In genomic region chr19:4294389-4294788, GRCh38 we compare ENCODE assay signal across 24 cellular contexts. TPM values are rescaled to one million over a fixed set of nuclear protein-coding genes. Genes with fewer than 3 reads are reported as not detected.
"Had no signal": no experiment of that assay in that cellular context is flagged by ENCODE, and none has a peak within 500 bp of the region (broad histone marks: within the 10 kb centered on the region; RNA-seq: fewer than 3 reads in every experiment).

No MANE protein-coding gene starts in this region.

- H3K9me3 Mint-ChIP-seq: natural killer cell treated with Interleukin-12 subunit alpha and Interleukin-12 subunit beta and Interleukin-15 and Interleukin-18, amount 100 ng/mL, for 72 hours; stimulated activated effector memory CD8-positive, alpha-beta T cell treated with anti-CD3 and anti-CD28 coated beads, Interleukin-12 subunit alpha, Interleukin-12 subunit beta, amount 100 ng/mL, for 72 hours had no signal

- H3K27me3 ChIP-seq: hepatocyte, right lobe of liver, vagina had no signal

- H3K36me3 ChIP-seq: right lobe of liver, tibial nerve, upper lobe of right lung, vagina had no signal

- H3K36me3 Mint-ChIP-seq: natural killer cell treated with Interleukin-12 subunit alpha and Interleukin-12 subunit beta and Interleukin-15 and Interleukin-18, amount 100 ng/mL, for 72 hours had no signal

- ATAC-seq: left colon; left ventricle myocardium superior; natural killer cell treated with Interleukin-12 subunit alpha and Interleukin-12 subunit beta and Interleukin-15 and Interleukin-18, amount 100 ng/mL, for 72 hours; psoas muscle; right lobe of liver; stimulated activated effector memory CD8-positive, alpha-beta T cell treated with anti-CD3 and anti-CD28 coated beads, Interleukin-12 subunit alpha, Interleukin-12 subunit beta, amount 100 ng/mL, for 72 hours; stimulated activated naive CD8-positive, alpha-beta T cell treated with anti-CD3 and anti-CD28 coated beads, Interleukin-15, Interleukin-2, amounts not matched to agents 100 U/mL and 50 U/mL, for 24 hours; upper lobe of right lung had no signal

- H3K4me2 ChIP-seq: hepatocyte had no signal

- H3K27ac ChIP-seq: hepatocyte, psoas muscle, right lobe of liver, tibial nerve, upper lobe of right lung, vagina had no signal

- H3K27ac Mint-ChIP-seq: stimulated activated effector memory CD8-positive, alpha-beta T cell treated with anti-CD3 and anti-CD28 coated beads, Interleukin-12 subunit alpha, Interleukin-12 subunit beta, amount 100 ng/mL, for 72 hours had no signal

- H3K4me3 ChIP-seq: hepatocyte, lung, psoas muscle, right lobe of liver, tibial nerve, upper lobe of right lung, vagina had no signal

- DNase-seq: effector CD4-positive, alpha-beta T cell; foreskin melanocyte; head of caudate nucleus; left colon; left ventricle myocardium superior; mesenchymal stem cell; midbrain; psoas muscle; retina; right lobe of liver; stimulated activated CD4-positive, alpha-beta T cell treated with anti-CD3 and anti-CD28 coated beads, Interleukin-4, amount 100 ng/mL, for 1 hour; stimulated activated CD8-positive, alpha-beta memory T cell treated with anti-CD3 and anti-CD28 coated beads, Interleukin-4, amount 100 ng/mL, for 48 hours; stimulated activated naive CD8-positive, alpha-beta T cell treated with anti-CD3 and anti-CD28 coated beads, Interleukin-15, Interleukin-2, amounts not matched to agents 100 U/mL and 50 U/mL, for 24 hours; upper lobe of right lung had no signal

- H2AFZ ChIP-seq: hepatocyte had no signal

- H3K4me1 ChIP-seq: psoas muscle, right lobe of liver, tibial nerve, upper lobe of right lung, vagina had no signal

- H3K79me2 ChIP-seq: hepatocyte had no signal

- H3K9me3 ChIP-seq: psoas muscle, right lobe of liver, tibial nerve, upper lobe of right lung, vagina had no signal

RNA-seq across cellular contexts. Expression of gene TMIGD2, which starts 7.8 kb away (rescaled TPM):
- total RNA-seq: dermis microvascular lymphatic vessel endothelial cell, hepatocyte, kidney epithelial cell, left ventricle myocardium superior, temporal lobe, vagina had no signal
- polyA plus RNA-seq: hepatocyte had no signal

RNA-seq across cellular contexts. Expression of gene FSD1, which starts 10.0 kb away (rescaled TPM):
- total RNA-seq: left ventricle myocardium superior, omental fat pad, psoas muscle had no signal

RNA-seq across cellular contexts. Expression of gene SHD, which starts 15.3 kb away (rescaled TPM):
- total RNA-seq: dermis microvascular lymphatic vessel endothelial cell; hepatocyte; kidney epithelial cell; left ventricle myocardium superior; lung; natural killer cell treated with Interleukin-12 subunit alpha and Interleukin-12 subunit beta and Interleukin-15 and Interleukin-18, amount 100 ng/mL, for 72 hours; tibial nerve; upper lobe of right lung; vagina had no signal
- polyA plus RNA-seq: lung had no signal
